Comparison of ENCODE assay signal across 10 cellular contexts in the genomic region with DNA sequence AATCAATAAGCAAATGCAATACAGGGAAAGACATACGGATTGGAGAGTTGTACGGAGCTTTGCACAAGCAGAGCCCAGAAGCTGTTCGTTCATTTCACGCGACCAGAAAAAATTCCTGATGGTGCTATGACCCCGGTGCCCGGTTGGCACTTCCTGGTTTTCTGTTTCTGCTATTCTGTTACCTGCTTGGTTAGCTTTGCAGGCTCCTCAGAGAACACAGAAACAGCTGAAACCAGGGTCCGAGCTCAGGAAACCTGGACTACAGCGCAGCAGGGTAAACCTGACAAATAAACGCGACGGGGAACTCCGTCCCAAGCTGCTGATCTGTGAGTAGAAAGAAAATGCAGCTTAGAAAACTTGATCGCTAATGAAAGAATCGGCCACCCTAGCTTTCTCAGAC. TPM values are rescaled to one million over a fixed set of nuclear protein-coding genes. Genes with fewer than 3 reads are reported as not detected.
A peak's percentile ranks its signal among the peaks of the same experiment; 100 is the strongest.
DNase-seq lines count a peak whose midpoint lies in the region; ATAC-seq and TF ChIP-seq lines count a peak whose summit lies in the region.
"Had no signal": no experiment of that assay in that cellular context is flagged by ENCODE, and none has a peak within 500 bp of the region (broad histone marks: within the 10 kb centered on the region; RNA-seq: fewer than 3 reads in every experiment).

No MANE protein-coding gene starts in this region.

- no peaks in the 10 kb centered on the region for H3K9me3 Mint-ChIP-seq in HFFc6

- intact Hi-C loops in uterus (cut with DNase I; ENCODE audit: low total_unique reads) = no loop called here

- no peak overlapping the region for H3K27ac ChIP-seq in skeletal muscle tissue (ENCODE audit: low read depth, low read length)
- H3K27ac ChIP-seq in uterus = no peak overlapping the region

- ATAC-seq in GM18858 (IDR thresholded peaks at IDR 0.05; ENCODE audit: unreplicated experiment) (no peak), HG02938 (IDR thresholded peaks at IDR 0.05; ENCODE audit: unreplicated experiment) (no peak)

- DNase-seq in HFFc6 (no peak), T47D (ENCODE audit: low read depth in 1 of 2, low spot score in 1 of 2) (peak; percentile 24 to 40), kidney tubule cell (ENCODE audit: low spot score) (peak; percentile 58), uterus (no peak)
- no peak for DNase-seq in central memory CD4-positive, alpha-beta T cell
- DNase-seq: activated B cell treated with CpG ODN at 0.5 μM for 24 hours, NCI-H2171 had no signal

- no peaks in the 10 kb centered on the region for H3K27me3 Mint-ChIP-seq in HFFc6 (ENCODE audit: insufficient read depth)

- peak overlapping the region; percentile 64 for H3K27ac Mint-ChIP-seq in HFFc6
- H3K27ac Mint-ChIP-seq: activated B cell treated with CpG ODN at 0.5 μM for 24 hours had no signal

- H3K36me3 Mint-ChIP-seq in HFFc6 (ENCODE audit: low read depth) = peaks cover 6% of the 10 kb centered on the region; the same call in 1 of the 2 replicates

- peaks cover 38% of the 10 kb centered on the region for H3K4me1 Mint-ChIP-seq in HFFc6 (ENCODE audit: low read depth)
- H3K4me1 Mint-ChIP-seq: activated B cell treated with CpG ODN at 0.5 μM for 24 hours had no signal

- TF ChIP-seq CTCF in HFFc6 (IDR thresholded peaks at IDR 0.05) (no peak), uterus (IDR thresholded peaks at IDR 0.05) (no peak)

- peak overlapping the region; percentile 91 for H3K4me3 Mint-ChIP-seq in HFFc6
- H3K4me3 Mint-ChIP-seq: activated B cell treated with CpG ODN at 0.5 μM for 24 hours had no signal

- H3K9me3 ChIP-seq in skeletal muscle tissue (ENCODE audit: control insufficient read depth in 3 of 3, low read length in 3 of 3) (no peaks in the 10 kb centered on the region), uterus (no peaks in the 10 kb centered on the region)

- in situ Hi-C loops in T47D (cut with HindIII; ENCODE audit: low pct_unique_long_range_greater_than_20kb, low sequenced_read_pairs) = no loop called here

- no peak for TF ChIP-seq POLR2A in uterus (IDR thresholded peaks at IDR 0.05)

- H3K27me3 ChIP-seq in skeletal muscle tissue (ENCODE audit: control insufficient read depth in 3 of 3, insufficient read depth in 3 of 3, low read length in 3 of 3) (peaks cover 3 to 23% (median 8%) of the 10 kb centered on the region in 3 donors), uterus (peaks cover 0 to 18% of the 10 kb centered on the region in 2 donors)

- no peak overlapping the region for H3K9ac ChIP-seq in skeletal muscle tissue (ENCODE audit: low read depth in 1 of 3, low read length in 3 of 3)

- H3K36me3 ChIP-seq in skeletal muscle tissue (ENCODE audit: control insufficient read depth in 3 of 3, insufficient read depth in 3 of 3, low read length in 3 of 3) = no peaks in the 10 kb centered on the region
- no peaks in the 10 kb centered on the region for H3K36me3 ChIP-seq in uterus

- H3K4me1 ChIP-seq in skeletal muscle tissue (ENCODE audit: control insufficient read depth in 3 of 3, insufficient read depth in 3 of 3, low read length in 3 of 3) = peaks cover 0 to 5% (median 0%) of the 10 kb centered on the region in 3 donors
- H3K4me1 ChIP-seq in uterus = no peaks in the 10 kb centered on the region

- peak overlapping the region; percentile 26 to 51 (median 45) for H3K4me3 ChIP-seq in skeletal muscle tissue (ENCODE audit: low read length in 3 of 3)
- H3K4me3 ChIP-seq in uterus = peak overlapping the region in 1 of 2 donors; percentile 32

RNA-seq across cellular contexts. Expression of a gene that starts 0.9 kb away (rescaled TPM):
- 10 to 100 TPM in 5 of 6 experiments, 1 to 10 TPM in 1; 9.8 to 14.6 (median 12.3) TPM for total RNA-seq in HFFc6 (2021; fragmentation: NEBNext Ultra II Directional; extraction: Animal tissue kit (Norgen Biotek cat#: 25700))
- total RNA-seq in skeletal muscle tissue = 3.7 TPM
- 10 to 100 TPM in 2 of 4 donors, under 1 TPM in 2; 0.29 to 19.7 (median 7.8) TPM for total RNA-seq in uterus
- total RNA-seq: activated B cell treated with CpG ODN at 0.5 μM for 24 hours had no signal

Comparison
In these comparisons a context has a peak if more than half of its experiments do, and no peak if none do; other contexts are left out.
1. DNase-seq: peak in T47D (2 of 2) and kidney tubule cell (single experiment); none in HFFc6 (single experiment), central memory CD4-positive, alpha-beta T cell (single experiment) and uterus (0 of 2).